18 cellular contexts compared by ENCODE assay signal in the genomic region with DNA sequence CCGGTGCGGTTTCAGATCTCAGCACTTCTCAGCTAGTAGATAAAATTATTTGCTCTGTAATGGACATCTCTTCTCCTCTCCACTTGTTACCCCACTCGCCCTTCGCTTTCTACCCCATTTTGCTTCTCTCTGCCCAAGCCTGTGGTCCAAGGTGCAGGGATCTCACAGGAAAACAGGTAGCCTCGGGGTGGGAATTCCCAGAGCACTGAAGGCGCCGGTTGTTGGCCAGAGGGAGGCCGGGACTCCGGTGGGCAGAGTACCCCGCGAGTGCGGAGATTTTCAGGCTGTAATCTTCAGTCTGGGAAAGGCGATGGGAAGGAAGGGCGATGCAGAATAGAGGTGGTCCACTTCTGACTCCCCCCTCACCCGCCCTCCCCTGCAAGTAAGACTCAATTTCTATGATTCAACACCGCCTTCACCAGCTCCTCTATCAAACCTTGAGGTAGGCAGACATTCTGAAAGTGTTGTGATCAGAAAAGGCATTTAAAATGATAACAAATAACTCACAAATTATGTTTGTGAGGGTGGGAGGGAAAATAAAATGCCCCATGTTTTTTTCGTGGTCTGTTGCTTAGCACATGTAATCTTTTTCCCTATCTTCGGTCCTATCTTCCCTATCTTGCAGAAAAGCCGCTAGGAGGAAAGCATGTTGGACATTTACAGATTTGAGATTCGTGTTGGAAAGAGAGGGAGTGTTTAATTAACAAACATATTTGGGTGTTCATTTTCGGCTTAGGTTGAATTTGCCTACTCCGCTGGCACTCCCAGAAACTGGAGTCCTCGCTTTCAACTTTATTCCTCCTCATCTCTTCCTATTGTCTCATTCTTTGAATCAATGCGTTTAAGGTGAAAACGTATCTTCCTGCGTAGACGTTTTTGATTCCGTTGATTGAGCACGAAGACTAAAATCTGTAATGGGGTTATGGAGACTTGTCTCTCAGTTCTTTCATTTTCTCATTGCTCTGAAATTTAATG. TPM values are rescaled to one million over a fixed set of nuclear protein-coding genes. Genes with fewer than 3 reads are reported as not detected.
A peak's percentile ranks its signal among the peaks of the same experiment; 100 is the strongest.
DNase-seq lines count a peak whose midpoint lies in the region; ATAC-seq and TF ChIP-seq lines count a peak whose summit lies in the region.
"Had no signal": no experiment of that assay in that cellular context is flagged by ENCODE, and none has a peak within 500 bp of the region (broad histone marks: within the 10 kb centered on the region; RNA-seq: fewer than 3 reads in every experiment).

No MANE protein-coding gene starts in this region.

- H3K4me1 ChIP-seq in endodermal cell (ENCODE audit: control insufficient read depth, insufficient read depth, low read length) = no peaks in the 10 kb centered on the region
- H3K4me1 ChIP-seq: breast epithelium, left lung, vagina had no signal

- no peaks in the 10 kb centered on the region for H3K36me3 ChIP-seq in MG63
- no peaks in the 10 kb centered on the region for H3K36me3 ChIP-seq in endodermal cell (ENCODE audit: control insufficient read depth, insufficient read depth, low read length)
- H3K36me3 ChIP-seq: breast epithelium, left lung, vagina had no signal

- peak; percentile 8 for ATAC-seq in GM18907 (IDR thresholded peaks at IDR 0.05; ENCODE audit: unreplicated experiment)
- no peak for ATAC-seq in stimulated activated naive CD8-positive, alpha-beta T cell treated with anti-CD3 and anti-CD28 coated beads, Interleukin-15, Interleukin-2, amounts not matched to agents 100 U/mL and 50 U/mL, for 24 hours
- ATAC-seq in GM18498 (IDR thresholded peaks at IDR 0.05; ENCODE audit: unreplicated experiment) = no peak
- ATAC-seq: stimulated activated effector memory CD8-positive, alpha-beta T cell treated with anti-CD3 and anti-CD28 coated beads, Interleukin-12 subunit alpha, Interleukin-12 subunit beta, amount 100 ng/mL, for 72 hours had no signal

- peak overlapping the region; percentile 15; the same call in 1 of the 2 replicates for H3K4me3 ChIP-seq in MG63
- peak overlapping the region; percentile 72 for H3K4me3 ChIP-seq in endodermal cell (ENCODE audit: low read length)
- H3K4me3 ChIP-seq: left lung, vagina had no signal

- peaks cover 21% of the 10 kb centered on the region for H3K4me1 Mint-ChIP-seq in endodermal cell
- H3K4me1 Mint-ChIP-seq: stimulated activated effector memory CD8-positive, alpha-beta T cell treated with anti-CD3 and anti-CD28 coated beads, Interleukin-12 subunit alpha, Interleukin-12 subunit beta, amount 100 ng/mL, for 72 hours had no signal

- H3K27ac ChIP-seq in endodermal cell (ENCODE audit: low read depth, low read length) = no peak overlapping the region
- H3K27ac ChIP-seq: breast epithelium, left lung, SK-N-MC, vagina had no signal

- no peaks in the 10 kb centered on the region for H3K9me3 ChIP-seq in MG63
- H3K9me3 ChIP-seq in endodermal cell (ENCODE audit: control insufficient read depth, low read length) = no peaks in the 10 kb centered on the region
- H3K9me3 ChIP-seq: breast epithelium, left lung, vagina had no signal

- H3K27me3 Mint-ChIP-seq in endodermal cell (ENCODE audit: insufficient read depth) = peaks cover 100% of the 10 kb centered on the region

- no peaks in the 10 kb centered on the region for H3K9me3 Mint-ChIP-seq in endodermal cell

- no peaks in the 10 kb centered on the region for H3K36me3 Mint-ChIP-seq in endodermal cell (ENCODE audit: low read depth)

- no peak overlapping the region for H3K27ac Mint-ChIP-seq in endodermal cell
- H3K27ac Mint-ChIP-seq: CD4-positive, alpha-beta T cell; stimulated activated effector memory CD8-positive, alpha-beta T cell treated with anti-CD3 and anti-CD28 coated beads, Interleukin-12 subunit alpha, Interleukin-12 subunit beta, amount 100 ng/mL, for 72 hours had no signal

- WGBS in endodermal cell (ENCODE audit: insufficient coverage in 1 of 2, insufficient read length in 1 of 2), 2 experiments = 2 to 7% methylated on average over 11 to 27 of the region's 29 CpGs

- H3K4me3 Mint-ChIP-seq in endodermal cell = peak overlapping the region; percentile 47
- H3K4me3 Mint-ChIP-seq: CD4-positive, alpha-beta T cell; stimulated activated effector memory CD8-positive, alpha-beta T cell treated with anti-CD3 and anti-CD28 coated beads, Interleukin-12 subunit alpha, Interleukin-12 subunit beta, amount 100 ng/mL, for 72 hours had no signal

- no peak overlapping the region for H3K9ac ChIP-seq in endodermal cell (ENCODE audit: extremely low read depth, low read length, poor library complexity, severe bottlenecking)

- no peak for TF ChIP-seq CTCF in endodermal cell (conservative IDR thresholded peaks at IDR 0.05)

- H3K27me3 ChIP-seq in MG63 (peaks cover 4% of the 10 kb centered on the region; the same call in 1 of the 2 replicates), endodermal cell (ENCODE audit: control insufficient read depth, insufficient read depth, low read length, poor library complexity, severe bottlenecking) (peaks cover 100% of the 10 kb centered on the region)
- H3K27me3 ChIP-seq: vagina had no signal

- no peak for DNase-seq in MG63
- no peak for DNase-seq in endodermal cell
- peak; percentile 54 for DNase-seq in retina
- no peak for DNase-seq in activated CD4-positive, alpha-beta T cell treated with anti-CD3 and anti-CD28 coated beads, Interleukin-2, amount 50 U/mL, for 48 hours
- no peak for DNase-seq in stimulated activated naive CD8-positive, alpha-beta T cell treated with anti-CD3 and anti-CD28 coated beads, Interleukin-15, Interleukin-2, amounts not matched to agents 100 U/mL and 50 U/mL, for 24 hours
- DNase-seq: activated gamma-delta T cell treated with Interleukin-2 at 50 U/mL for 16 hours; CD4-positive, alpha-beta T cell; NCI-H187 treated with DMSO at 0.1 percent for 48 hours; stimulated activated CD4-positive, alpha-beta T cell treated with anti-CD3 and anti-CD28 coated beads, Interleukin-4, amount 100 ng/mL, for 24 hours had no signal

RNA-seq across cellular contexts. Expression of a gene that starts 8.5 kb away (rescaled TPM):
- 0.03 and 0.67 TPM in 2 replicates for total RNA-seq in MG63 (2014; rRNA removed; shearing (Covaris generic); ENCODE audit: low replicate concordance)
- total RNA-seq in endodermal cell = under 1 TPM; 0.04 to 0.07 TPM
- 0.82 TPM for polyA plus RNA-seq in endodermal cell (2013, experiment 1 of 2)
- polyA plus RNA-seq in endodermal cell (2013, experiment 2 of 2) = 0.79 TPM
- total RNA-seq: breast epithelium; CD4-positive, alpha-beta T cell; left lung; myocyte; renal cortical epithelial cell; vagina had no signal
